In genomic region chr7:23293500-23294073, GRCh38 we compare ENCODE assay signal across 25 cellular contexts. TPM values are rescaled to one million over a fixed set of nuclear protein-coding genes. Genes with fewer than 3 reads are reported as not detected.
"Had no signal": no experiment of that assay in that cellular context is flagged by ENCODE, and none has a peak within 500 bp of the region (broad histone marks: within the 10 kb centered on the region; RNA-seq: fewer than 3 reads in every experiment).

No MANE protein-coding gene starts in this region.

- DNase-seq: activated CD4-positive, alpha-beta memory T cell treated with anti-CD3 and anti-CD28 coated beads for 36 hours; activated CD4-positive, alpha-beta T cell treated with anti-CD3 and anti-CD28 coated beads for 48 hours; activated CD4-positive, CD25-positive, alpha-beta regulatory T cell; activated effector memory CD4-positive, alpha-beta T cell treated with anti-CD3 and anti-CD28 coated beads, Interleukin-2, amount 50 U/mL, for 16 hours; activated naive CD4-positive, alpha-beta T cell treated with anti-CD3 and anti-CD28 coated beads, Interleukin-2, amount 50 U/mL, for 16 hours; activated T-cell treated with anti-CD3 and anti-CD28 coated beads, Interleukin-2, amount 50 U/mL, for 72 hours; anterior cingulate cortex; central memory CD4-positive, alpha-beta T cell; dermis blood vessel endothelial cell; effector CD8-positive, alpha-beta T cell; glutamatergic neuron; mesendoderm; mucosa of descending colon; naive thymus-derived CD4-positive, alpha-beta T cell; spleen; stimulated activated CD4-positive, alpha-beta T cell treated with anti-CD3 and anti-CD28 coated beads, Interleukin-4, amount 100 ng/mL, for 1 hour; stimulated activated naive CD4-positive, alpha-beta T cell; T-helper 17 cell; testis; trophoblast cell; uterus had no signal

- H2AFZ ChIP-seq: hepatocyte, neural progenitor cell had no signal

- H3K4me3 ChIP-seq: esophagus muscularis mucosa, hepatocyte, mucosa of descending colon, neural progenitor cell, prostate gland, spleen, testis, uterus had no signal

- H3K9me3 ChIP-seq: esophagus muscularis mucosa, mucosa of descending colon, prostate gland, spleen, testis, uterus had no signal

- H3K27ac ChIP-seq: esophagus muscularis mucosa, hepatocyte, neural progenitor cell, prostate gland, spleen, testis, uterus had no signal

- H3K9ac ChIP-seq: neural progenitor cell had no signal

- H3K4me1 ChIP-seq: prostate gland, uterus had no signal

- ATAC-seq: activated T-cell treated with anti-CD3 and anti-CD28 coated beads, Interleukin-2, amount 50 U/mL, for 72 hours; mucosa of descending colon; naive thymus-derived CD4-positive, alpha-beta T cell; T-helper 17 cell had no signal

- H3K27me3 ChIP-seq: hepatocyte, neural progenitor cell, spleen, testis, uterus had no signal

- H3K36me3 ChIP-seq: esophagus muscularis mucosa, neural progenitor cell, prostate gland, spleen, uterus had no signal

- H3K4me2 ChIP-seq: hepatocyte had no signal

- H3K79me2 ChIP-seq: hepatocyte had no signal

RNA-seq across cellular contexts. Expression of gene GPNMB, which starts 47.0 kb away (rescaled TPM):
- total RNA-seq: T-helper 17 cell had no signal
- polyA plus RNA-seq: naive thymus-derived CD4-positive, alpha-beta T cell had no signal
